In the genomic region with DNA sequence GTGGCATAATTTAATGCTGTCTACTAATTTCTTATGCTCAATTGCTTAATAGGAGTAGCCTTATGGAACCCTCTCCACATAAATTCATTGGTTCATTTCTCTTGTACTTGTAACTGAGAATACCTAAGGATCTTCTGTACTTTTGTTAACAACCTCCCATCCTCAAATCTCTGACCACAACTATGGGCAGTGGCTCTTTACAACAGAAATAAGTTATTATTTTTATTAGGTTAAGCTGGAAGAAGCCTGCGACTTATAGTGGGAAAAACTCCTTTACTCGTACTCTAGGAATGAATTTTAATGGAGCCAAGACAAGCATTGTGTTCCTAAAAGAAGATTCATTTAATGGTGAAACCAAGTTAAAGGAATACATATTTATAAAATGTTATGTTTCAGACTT, we compare ENCODE assay signal across 25 cellular contexts.
DNase-seq lines count a peak whose midpoint lies in the region; ATAC-seq and TF ChIP-seq lines count a peak whose summit lies in the region.
"Had no signal": no experiment of that assay in that cellular context is flagged by ENCODE, and none has a peak within 500 bp of the region (broad histone marks: within the 10 kb centered on the region; RNA-seq: fewer than 3 reads in every experiment).

No MANE protein-coding gene starts in this region.

- H3K4me3 ChIP-seq in fibroblast of villous mesenchyme (ENCODE audit: low read depth, low read length) (no peak overlapping the region), skeletal muscle cell (ENCODE audit: low read depth, low read length) (no peak overlapping the region), esophagus squamous epithelium (no peak overlapping the region)
- H3K4me3 ChIP-seq: Peyer's patch, tibial nerve had no signal

- H3K4me1 ChIP-seq in esophagus squamous epithelium = no peaks in the 10 kb centered on the region
- H3K4me1 ChIP-seq: Peyer's patch, tibial nerve had no signal

- TF ChIP-seq POLR2A in esophagus squamous epithelium (IDR thresholded peaks at IDR 0.05) = no peak

- H3K4me3 Mint-ChIP-seq in stimulated activated memory B cell treated with anti-CD40 and anti-IgM and Interleukin-4, amounts not matched to agents 10 μg/mL and 1 μg/mL and 100 μg/mL, for 72 hours = no peak overlapping the region
- H3K4me3 Mint-ChIP-seq: activated CD8-positive, alpha-beta T cell treated with anti-CD3 and anti-CD28 coated beads for 36 hours; activated naive CD8-positive, alpha-beta T cell; CD4-positive, CD25-positive, alpha-beta regulatory T cell; dendritic cell treated with granulocyte-macrophage colony-stimulating factor and Interleukin-4, amounts not matched to agents 40 ng/mL and 50 ng/mL, for 4 days; naive thymus-derived CD8-positive, alpha-beta T cell; T-helper 1 cell treated with Interleukin-12 subunit alpha and Interleukin-12 subunit beta and Interleukin-4 antibody, amounts not matched to agents 30 μg/mL and 1 μg/mL, for 36 hours had no signal

- no peaks in the 10 kb centered on the region for H3K36me3 Mint-ChIP-seq in stimulated activated memory B cell treated with anti-CD40 and anti-IgM and Interleukin-4, amounts not matched to agents 10 μg/mL and 1 μg/mL and 100 μg/mL, for 72 hours
- H3K36me3 Mint-ChIP-seq: activated naive CD8-positive, alpha-beta T cell; CD4-positive, CD25-positive, alpha-beta regulatory T cell; naive thymus-derived CD8-positive, alpha-beta T cell had no signal

- no peaks in the 10 kb centered on the region for H3K27me3 ChIP-seq in esophagus squamous epithelium
- H3K27me3 ChIP-seq: Peyer's patch, tibial nerve had no signal

- H3K36me3 ChIP-seq in esophagus squamous epithelium = no peaks in the 10 kb centered on the region
- H3K36me3 ChIP-seq: Peyer's patch, tibial nerve had no signal

- H3K9me3 Mint-ChIP-seq in stimulated activated memory B cell treated with anti-CD40 and anti-IgM and Interleukin-4, amounts not matched to agents 10 μg/mL and 1 μg/mL and 100 μg/mL, for 72 hours = no peaks in the 10 kb centered on the region
- H3K9me3 Mint-ChIP-seq: dendritic cell treated with granulocyte-macrophage colony-stimulating factor and Interleukin-4, amounts not matched to agents 40 ng/mL and 50 ng/mL, for 4 days; T-helper 1 cell treated with Interleukin-12 subunit alpha and Interleukin-12 subunit beta and Interleukin-4 antibody, amounts not matched to agents 30 μg/mL and 1 μg/mL, for 36 hours had no signal

- intact Hi-C loops in esophagus squamous epithelium (cut with DNase I) = no loop called here

- no peak overlapping the region for H3K27ac ChIP-seq in esophagus squamous epithelium
- H3K27ac ChIP-seq: Peyer's patch, tibial nerve had no signal

- H3K9me3 ChIP-seq in esophagus squamous epithelium = no peaks in the 10 kb centered on the region
- H3K9me3 ChIP-seq: Peyer's patch, tibial nerve had no signal

- H3K4me1 Mint-ChIP-seq in stimulated activated memory B cell treated with anti-CD40 and anti-IgM and Interleukin-4, amounts not matched to agents 10 μg/mL and 1 μg/mL and 100 μg/mL, for 72 hours = no peaks in the 10 kb centered on the region
- H3K4me1 Mint-ChIP-seq: CD4-positive, CD25-positive, alpha-beta regulatory T cell; naive thymus-derived CD8-positive, alpha-beta T cell had no signal

- TF ChIP-seq CTCF in fibroblast of villous mesenchyme (IDR thresholded peaks at IDR 0.05; ENCODE audit: insufficient read depth, low read depth, low read length) (no peak), esophagus squamous epithelium (IDR thresholded peaks at IDR 0.05) (no peak)

- DNase-seq in AG20443 (ENCODE audit: low spot score) (peak; percentile 7), NCI-H226 (peak; percentile 22), fibroblast of villous mesenchyme (ENCODE audit: low read depth) (peak; percentile 47), skeletal muscle cell (ENCODE audit: low read depth) (peak; percentile 31), DMS153 treated with DMSO at 0.1 percent for 48 hours (lab: John Stamatoyannopoulos, UW; ENCODE audit: unreplicated experiment) (no peak), esophagus squamous epithelium (lab: John Stamatoyannopoulos, UW) (no peak)
- DNase-seq: activated CD4-positive, alpha-beta T cell treated with anti-CD3 and anti-CD28 coated beads for 1 hour; activated CD8-positive, alpha-beta T cell treated with anti-CD3 and anti-CD28 coated beads for 36 hours; activated effector memory CD4-positive, alpha-beta T cell treated with Interleukin-2 at 50 U/mL for 16 hours; CD4-positive, CD25-positive, alpha-beta regulatory T cell; central memory CD4-positive, alpha-beta T cell; naive thymus-derived CD8-positive, alpha-beta T cell; NCI-H1092; NCI-H1694 treated with DMSO at 0.1 percent for 48 hours; NCI-H2171; NCI-H524 treated with DMSO at 0.1 percent for 48 hours; Peyer's patch; retina; stimulated activated CD4-positive, alpha-beta T cell treated with anti-CD3 and anti-CD28 coated beads, Interleukin-2, amount 100 ng/mL, for 24 hours had no signal

- ATAC-seq in stimulated activated memory B cell treated with anti-CD40 and anti-IgM and Interleukin-4, amounts not matched to agents 10 μg/mL and 1 μg/mL and 100 μg/mL, for 72 hours = no peak
- ATAC-seq: activated CD8-positive, alpha-beta T cell treated with anti-CD3 and anti-CD28 coated beads for 36 hours; HepG2; naive thymus-derived CD8-positive, alpha-beta T cell had no signal

- no peaks in the 10 kb centered on the region for H3K27me3 Mint-ChIP-seq in stimulated activated memory B cell treated with anti-CD40 and anti-IgM and Interleukin-4, amounts not matched to agents 10 μg/mL and 1 μg/mL and 100 μg/mL, for 72 hours
- H3K27me3 Mint-ChIP-seq: activated CD8-positive, alpha-beta T cell treated with anti-CD3 and anti-CD28 coated beads for 36 hours; activated naive CD8-positive, alpha-beta T cell; CD4-positive, CD25-positive, alpha-beta regulatory T cell; dendritic cell treated with granulocyte-macrophage colony-stimulating factor and Interleukin-4, amounts not matched to agents 40 ng/mL and 50 ng/mL, for 4 days; naive thymus-derived CD8-positive, alpha-beta T cell had no signal

- H3K27ac Mint-ChIP-seq in stimulated activated memory B cell treated with anti-CD40 and anti-IgM and Interleukin-4, amounts not matched to agents 10 μg/mL and 1 μg/mL and 100 μg/mL, for 72 hours = no peak overlapping the region
- H3K27ac Mint-ChIP-seq: activated CD8-positive, alpha-beta T cell treated with anti-CD3 and anti-CD28 coated beads for 36 hours; activated naive CD8-positive, alpha-beta T cell; CD4-positive, CD25-positive, alpha-beta regulatory T cell; dendritic cell treated with granulocyte-macrophage colony-stimulating factor and Interleukin-4, amounts not matched to agents 40 ng/mL and 50 ng/mL, for 4 days; naive thymus-derived CD8-positive, alpha-beta T cell; T-helper 1 cell treated with Interleukin-12 subunit alpha and Interleukin-12 subunit beta and Interleukin-4 antibody, amounts not matched to agents 30 μg/mL and 1 μg/mL, for 36 hours had no signal

- 53 to 70% methylated on average over 2 of the region's 2 CpGs for WGBS in esophagus squamous epithelium, 2 donors

Comparison
In these comparisons a context has a peak if more than half of its experiments do, and no peak if none do; other contexts are left out.
1. DNase-seq: peak in AG20443 (single experiment), NCI-H226 (single experiment), fibroblast of villous mesenchyme (single experiment) and skeletal muscle cell (single experiment); none in DMS153 treated with DMSO at 0.1 percent for 48 hours (single experiment) and esophagus squamous epithelium (single experiment).